In the genomic region with DNA sequence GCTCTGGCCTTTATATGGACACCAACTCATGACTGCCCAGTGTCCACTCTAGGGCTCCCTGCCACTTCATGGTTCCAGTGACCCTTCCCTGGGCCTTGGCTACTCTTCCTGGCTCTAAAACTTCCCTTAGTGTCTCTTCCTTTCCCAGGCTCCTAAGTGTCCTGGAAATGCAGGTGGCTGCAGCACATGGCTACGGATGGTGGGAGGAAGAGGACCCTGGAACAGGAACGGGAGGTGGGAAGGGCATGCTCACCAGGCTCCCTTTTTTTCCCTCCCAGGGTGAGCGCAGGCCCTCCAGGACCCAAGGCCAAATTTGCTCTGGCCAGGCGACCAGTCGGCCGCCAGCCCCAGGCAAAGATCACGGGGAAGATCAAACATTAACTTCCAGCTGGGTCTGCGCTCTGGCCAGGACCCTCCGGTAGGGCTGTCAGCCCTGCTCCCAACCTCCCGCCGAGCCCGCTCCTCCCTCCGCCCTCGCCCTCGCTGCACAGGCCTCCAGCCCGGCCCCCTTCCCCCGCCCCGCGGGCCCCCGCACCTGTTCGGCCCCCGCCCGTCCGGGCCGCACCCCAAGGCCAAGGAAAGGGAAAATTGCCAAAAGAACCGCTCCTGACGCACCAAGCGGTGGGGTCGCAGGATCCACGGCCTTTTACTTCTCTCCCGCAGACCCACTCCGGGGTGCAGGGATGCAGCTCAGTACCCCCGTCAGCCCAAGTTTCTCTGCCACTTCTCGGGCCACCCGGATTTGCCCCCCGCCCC, we compare ENCODE assay signal across 8 cellular contexts. TPM values are rescaled to one million over a fixed set of nuclear protein-coding genes. Genes with fewer than 3 reads are reported as not detected.
DNase-seq lines count a peak whose midpoint lies in the region; ATAC-seq and TF ChIP-seq lines count a peak whose summit lies in the region.

No MANE protein-coding gene starts in this region.

- peaks cover 22% of the 10 kb centered on the region for H3K79me2 ChIP-seq in hepatocyte

- peaks cover 23% of the 10 kb centered on the region for H3K4me1 Mint-ChIP-seq in activated T-cell treated with anti-CD3 and anti-CD28 coated beads, Interleukin-2, amount 50 U/mL, for 4 hours (ENCODE audit: low read depth)

- no peaks in the 10 kb centered on the region for H3K9me3 Mint-ChIP-seq in activated T-cell treated with anti-CD3 and anti-CD28 coated beads, Interleukin-2, amount 50 U/mL, for 4 hours

- peak overlapping the region; percentile 83 to 95 (median 93) for H3K9ac ChIP-seq in skeletal muscle tissue (ENCODE audit: low read depth in 1 of 3, low read length in 3 of 3)

- H3K4me3 Mint-ChIP-seq in activated T-cell treated with anti-CD3 and anti-CD28 coated beads, Interleukin-2, amount 50 U/mL, for 4 hours = peak overlapping the region; percentile 82

- H3K4me1 ChIP-seq in hepatocyte (ENCODE audit: insufficient read depth) = peaks cover 42% of the 10 kb centered on the region
- peaks cover 40 to 76% (median 54%) of the 10 kb centered on the region in 3 donors for H3K4me1 ChIP-seq in skeletal muscle tissue (ENCODE audit: control insufficient read depth in 3 of 3, insufficient read depth in 3 of 3, low read length in 3 of 3)

- H3K27me3 Mint-ChIP-seq in activated T-cell treated with anti-CD3 and anti-CD28 coated beads, Interleukin-2, amount 50 U/mL, for 4 hours (ENCODE audit: low read depth) = peaks cover 6% of the 10 kb centered on the region

- H4K20me1 ChIP-seq in hepatocyte (ENCODE audit: insufficient read depth, poor library complexity, severe bottlenecking) = no peaks in the 10 kb centered on the region

- H3K36me3 Mint-ChIP-seq in activated T-cell treated with anti-CD3 and anti-CD28 coated beads, Interleukin-2, amount 50 U/mL, for 4 hours (ENCODE audit: insufficient read depth) = no peaks in the 10 kb centered on the region

- no peak for TF ChIP-seq CTCF in hepatocyte (IDR thresholded peaks at IDR 0.05; ENCODE audit: poor library complexity)

- H2AFZ ChIP-seq in hepatocyte = peak overlapping the region; percentile 71

- H3K27me3 ChIP-seq in hepatocyte (no peaks in the 10 kb centered on the region), skeletal muscle tissue (ENCODE audit: control insufficient read depth in 3 of 3, insufficient read depth in 3 of 3, low read length in 3 of 3) (no peaks in the 10 kb centered on the region)

- DNase-seq in ELF-1 (ENCODE audit: low read depth, low spot score) (peak; percentile 81), hepatocyte (ENCODE audit: low spot score) (peak; percentile 67), SHP77 (lab: John Stamatoyannopoulos, UW) (no peak), HT-29 (ENCODE audit: low spot score) (no peak), NOMO-1 (lab: John Stamatoyannopoulos, UW; ENCODE audit: unreplicated experiment in 2 of 2) (no peak)
- DNase-seq in activated T-cell treated with anti-CD3 and anti-CD28 coated beads, Interleukin-2, amount 50 U/mL, for 4 hours = no peak

- no peaks in the 10 kb centered on the region for H3K9me3 ChIP-seq in hepatocyte (ENCODE audit: low read depth)
- H3K9me3 ChIP-seq in skeletal muscle tissue (ENCODE audit: control insufficient read depth in 3 of 3, low read length in 3 of 3) = no peaks in the 10 kb centered on the region

- H3K36me3 ChIP-seq in hepatocyte (replicated peaks; ENCODE audit: insufficient read depth, low read depth) = no peaks in the 10 kb centered on the region
- H3K36me3 ChIP-seq in skeletal muscle tissue (ENCODE audit: control insufficient read depth in 3 of 3, insufficient read depth in 3 of 3, low read length in 3 of 3) = peaks cover 0 to 17% (median 7%) of the 10 kb centered on the region in 3 donors

- 7% methylated on average over 23 of the region's 36 CpGs for WGBS in hepatocyte (ENCODE audit: low lambda C conversion rate, missing lambda C conversion rate)

- H3K4me3 ChIP-seq in hepatocyte (peak overlapping the region; percentile 41), skeletal muscle tissue (ENCODE audit: low read length in 3 of 3) (peak overlapping the region; percentile 81 to 86 (median 81))

- ATAC-seq in activated T-cell treated with anti-CD3 and anti-CD28 coated beads, Interleukin-2, amount 50 U/mL, for 4 hours = peak; percentile 24 to 26
- ATAC-seq in GM21576 (IDR thresholded peaks at IDR 0.05; ENCODE audit: unreplicated experiment) = no peak

- no peaks in the 10 kb centered on the region for H3K9me2 ChIP-seq in hepatocyte (replicated peaks; ENCODE audit: insufficient read depth)

- H3K27ac ChIP-seq in hepatocyte (peak overlapping the region; percentile 82), skeletal muscle tissue (ENCODE audit: low read depth, low read length) (peak overlapping the region; percentile 83)

- H3K4me2 ChIP-seq in hepatocyte = peak overlapping the region; percentile 94

RNA-seq across cellular contexts. Expression of gene TCEA3, which starts 1.0 kb away (rescaled TPM):
- 1 to 10 TPM; 1.6 to 2.6 (median 2.1) TPM for total RNA-seq in activated T-cell treated with anti-CD3 and anti-CD28 coated beads, Interleukin-2, amount 50 U/mL, for 4 hours
- 30.2 and 30.8 TPM in 2 replicates for total RNA-seq in hepatocyte
- polyA plus RNA-seq in hepatocyte = 27.6 and 31.2 TPM in 2 replicates
- 314 TPM for total RNA-seq in skeletal muscle tissue
- 2.1 and 2.3 TPM in 2 replicates for total RNA-seq in HT-29 (2014; rRNA removed; shearing (Covaris generic))

RNA-seq across cellular contexts. Expression of gene ZNF436, which starts 54.0 kb away (rescaled TPM):
- total RNA-seq in activated T-cell treated with anti-CD3 and anti-CD28 coated beads, Interleukin-2, amount 50 U/mL, for 4 hours = 1 to 10 TPM; 3.1 to 4.7 (median 4.3) TPM
- total RNA-seq in hepatocyte (15.5 and 17.1 TPM in 2 replicates), skeletal muscle tissue (67.3 TPM)
- 4.4 and 7.5 TPM in 2 replicates for polyA plus RNA-seq in hepatocyte
- 2.7 and 2.9 TPM in 2 replicates for total RNA-seq in HT-29 (2014; rRNA removed; shearing (Covaris generic))

Comparison
In these comparisons a context has a peak if more than half of its experiments do, and no peak if none do; other contexts are left out.
1. DNase-seq: peak in ELF-1 (single experiment) and hepatocyte (single experiment); none in activated T-cell treated with anti-CD3 and anti-CD28 coated beads, Interleukin-2, amount 50 U/mL, for 4 hours (single experiment), SHP77 (0 of 2), HT-29 (single experiment) and NOMO-1 (0 of 2).